16 cellular contexts compared by ENCODE assay signal in the genomic region with DNA sequence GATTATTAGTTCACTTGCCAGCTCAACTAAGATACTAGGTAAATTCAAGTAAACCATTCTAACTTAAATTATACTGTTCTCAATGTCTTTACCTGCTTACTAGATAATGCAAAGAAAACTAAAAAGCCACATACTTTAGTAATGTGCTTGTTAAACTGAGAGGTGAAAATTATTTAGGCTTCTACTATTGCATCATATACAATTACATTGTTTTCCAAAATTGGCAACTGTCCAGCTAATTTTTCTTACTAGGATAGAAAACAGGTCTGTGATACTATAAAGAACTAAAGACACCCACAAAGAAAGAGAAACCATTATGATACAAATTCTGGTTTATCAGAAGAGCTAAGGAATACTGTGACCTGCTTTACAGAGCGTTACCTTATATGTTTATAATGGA.
"Had no signal": no experiment of that assay in that cellular context is flagged by ENCODE, and none has a peak within 500 bp of the region (broad histone marks: within the 10 kb centered on the region; RNA-seq: fewer than 3 reads in every experiment).

No MANE protein-coding gene starts in this region.

- H3K36me3 ChIP-seq: ovary had no signal

- H3K27me3 ChIP-seq: ovary, suprapubic skin had no signal

- H3K4me3 ChIP-seq: lung, ovary, suprapubic skin had no signal

- ATAC-seq: sciatic nerve had no signal

- H3K27ac Mint-ChIP-seq: stimulated activated naive CD8-positive, alpha-beta T cell treated with anti-CD3 and anti-CD28 coated beads, Interleukin-15, Interleukin-2, amounts not matched to agents 100 ng/mL and 50 ng/mL, for 24 hours had no signal

- DNase-seq: activated CD4-positive, alpha-beta T cell treated with anti-CD3 and anti-CD28 coated beads, Interleukin-2, amount 50 U/mL, for 4 hours; activated CD4-positive, CD25-positive, alpha-beta regulatory T cell treated with anti-CD3 and anti-CD28 coated beads, Interleukin-2, amount 50 U/mL, for 72 hours; activated effector memory CD4-positive, alpha-beta T cell treated with Interleukin-2 at 50 U/mL for 16 hours; activated naive CD4-positive, alpha-beta T cell treated with anti-CD3 and anti-CD28 coated beads, Interleukin-2, amount 50 U/mL, for 16 hours; activated T-cell treated with anti-CD3 and anti-CD28 coated beads for 4 hours; amniotic stem cell; central memory CD4-positive, alpha-beta T cell; cortex of kidney; effector memory CD4-positive, alpha-beta T cell; islet precursor cell; ovary; trophoblast cell had no signal

- H3K27me3 Mint-ChIP-seq: stimulated activated naive CD8-positive, alpha-beta T cell treated with anti-CD3 and anti-CD28 coated beads, Interleukin-15, Interleukin-2, amounts not matched to agents 100 ng/mL and 50 ng/mL, for 24 hours had no signal

- H3K9me3 Mint-ChIP-seq: stimulated activated naive CD8-positive, alpha-beta T cell treated with anti-CD3 and anti-CD28 coated beads, Interleukin-15, Interleukin-2, amounts not matched to agents 100 ng/mL and 50 ng/mL, for 24 hours had no signal

- H3K4me3 Mint-ChIP-seq: stimulated activated naive CD8-positive, alpha-beta T cell treated with anti-CD3 and anti-CD28 coated beads, Interleukin-15, Interleukin-2, amounts not matched to agents 100 ng/mL and 50 ng/mL, for 24 hours had no signal
